In the genomic region with DNA sequence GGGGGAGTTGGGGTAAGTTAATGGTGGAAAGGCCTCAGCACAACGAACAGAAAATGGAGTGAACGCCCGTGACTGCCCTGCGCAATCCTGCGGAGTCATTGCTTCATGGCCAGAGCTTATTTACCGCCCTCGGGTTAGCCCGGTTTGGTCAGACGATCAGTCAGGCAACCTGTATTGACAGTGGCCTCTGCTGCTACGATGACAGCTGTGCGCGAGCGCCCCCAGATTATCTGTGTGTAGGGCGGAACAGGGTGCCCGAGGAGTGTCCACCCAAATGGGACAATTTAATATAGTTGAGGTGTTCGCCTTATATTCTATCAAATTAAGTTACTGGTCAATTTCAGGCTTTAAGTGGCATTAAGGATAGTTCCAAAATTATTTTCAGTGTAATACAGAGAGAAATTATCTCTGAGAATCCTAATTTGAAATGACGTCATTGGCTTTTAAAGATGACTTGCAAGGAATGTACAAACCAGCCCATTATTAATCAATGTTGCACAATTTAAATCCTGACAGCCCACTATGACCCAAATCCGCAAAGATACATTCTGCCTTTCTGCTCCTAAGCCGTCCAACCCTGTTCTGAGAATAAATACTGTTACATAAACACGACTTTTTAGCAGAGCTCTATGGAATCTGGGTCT, we compare ENCODE assay signal across 8 cellular contexts. TPM values are rescaled to one million over a fixed set of nuclear protein-coding genes. Genes with fewer than 3 reads are reported as not detected.
DNase-seq lines count a peak whose midpoint lies in the region; ATAC-seq and TF ChIP-seq lines count a peak whose summit lies in the region.

No MANE protein-coding gene starts in this region.

- intact Hi-C loops in activated B cell treated with CpG ODN at 0.5 μM for 24 hours (cut with micrococcal nuclease): loop anchor here (1.0 to 5.0 kb wide), 8 partner anchors 13 to 272 kb away; a partner anchor contains a TSS

- H3K9me3 Mint-ChIP-seq in activated B cell treated with CpG ODN at 0.5 μM for 24 hours: peaks cover 2% of the 10 kb centered on the region

- peak overlapping the region; percentile 98 for H3K27ac ChIP-seq in cingulate gyrus (ENCODE audit: low read depth, low read length)

- CTCF ChIA-PET in activated B cell treated with CpG ODN at 0.5 μM for 24 hours (lab: Charles Lee): interaction anchor here (1.0 to 2.9 kb wide), 3 partner anchors 85 to 1901 kb away, joined by 3 to 11 read pairs (median 6); a partner anchor contains a TSS

- H3K27me3 Mint-ChIP-seq in activated B cell treated with CpG ODN at 0.5 μM for 24 hours: no peaks in the 10 kb centered on the region

- H3K27ac Mint-ChIP-seq in activated B cell treated with CpG ODN at 0.5 μM for 24 hours: peak overlapping the region; percentile 99

- peaks cover 22% of the 10 kb centered on the region for H3K36me3 Mint-ChIP-seq in activated B cell treated with CpG ODN at 0.5 μM for 24 hours (ENCODE audit: low read depth)

- POLR2A ChIA-PET in activated B cell treated with CpG ODN at 0.5 μM for 24 hours (lab: Charles Lee): interaction anchor here (0.7 to 3.0 kb wide), 14 partner anchors 9 to 272 kb away, joined by 3 to 29 read pairs (median 6); a partner anchor contains a TSS

- H3K4me3 ChIP-seq in GM12864 (ENCODE audit: low read depth, low read length): peak overlapping the region; percentile 87

- DNase-seq in GM12864 (ENCODE audit: low read depth) (peak; percentile 47), H4 (ENCODE audit: low spot score) (peak; percentile 29), LHCN-M2 (ENCODE audit: low read depth) (peak; percentile 56), activated B cell treated with CpG ODN at 0.5 μM for 24 hours (no peak), left lobe of liver (ENCODE audit: low spot score) (peak; percentile 84), NCI-H446 treated with DMSO at 0.1 percent for 48 hours (lab: John Stamatoyannopoulos, UW) (no peak)
- peak; percentile 30 to 38 for DNase-seq in stimulated activated CD4-positive, alpha-beta T cell treated with anti-CD3 and anti-CD28 coated beads, Interleukin-2, amount 100 ng/mL, for 48 hours

- H3K4me3 Mint-ChIP-seq in activated B cell treated with CpG ODN at 0.5 μM for 24 hours: peak overlapping the region; percentile 99

- peaks cover 33% of the 10 kb centered on the region for H3K4me1 Mint-ChIP-seq in activated B cell treated with CpG ODN at 0.5 μM for 24 hours

- ATAC-seq in activated B cell treated with CpG ODN at 0.5 μM for 24 hours (ENCODE audit: low read depth) (peak; percentile 45), left lobe of liver (peak; percentile 79)

- peak; percentile 48 for TF ChIP-seq CTCF in GM12864 (IDR thresholded peaks at IDR 0.05; ENCODE audit: low read depth, low read length, missing control alignments)
- TF ChIP-seq CTCF in activated B cell treated with CpG ODN at 0.5 μM for 24 hours (IDR thresholded peaks at IDR 0.05): no peak

RNA-seq across cellular contexts. Expression of a gene that starts 0.9 kb away (rescaled TPM):
- total RNA-seq in H4 (2014; rRNA removed; shearing (Covaris generic)): 89.6 and 94.6 TPM in 2 replicates
- total RNA-seq in LHCN-M2 (2014; rRNA removed) (99.8 and 111 TPM in 2 replicates), activated B cell treated with CpG ODN at 0.5 μM for 24 hours (84.4 and 96.8 TPM in 2 replicates), left lobe of liver (45.9 TPM)
- 48.7 TPM for polyA plus RNA-seq in LHCN-M2 (2012)

Comparison
In these comparisons a context has a peak if more than half of its experiments do, and no peak if none do; other contexts are left out.
1. DNase-seq: peak in GM12864 (single experiment), H4 (single experiment), LHCN-M2 (single experiment), left lobe of liver (single experiment) and stimulated activated CD4-positive, alpha-beta T cell treated with anti-CD3 and anti-CD28 coated beads, Interleukin-2, amount 100 ng/mL, for 48 hours (2 of 2); none in activated B cell treated with CpG ODN at 0.5 μM for 24 hours (single experiment) and NCI-H446 treated with DMSO at 0.1 percent for 48 hours (single experiment).